In the genomic region with DNA sequence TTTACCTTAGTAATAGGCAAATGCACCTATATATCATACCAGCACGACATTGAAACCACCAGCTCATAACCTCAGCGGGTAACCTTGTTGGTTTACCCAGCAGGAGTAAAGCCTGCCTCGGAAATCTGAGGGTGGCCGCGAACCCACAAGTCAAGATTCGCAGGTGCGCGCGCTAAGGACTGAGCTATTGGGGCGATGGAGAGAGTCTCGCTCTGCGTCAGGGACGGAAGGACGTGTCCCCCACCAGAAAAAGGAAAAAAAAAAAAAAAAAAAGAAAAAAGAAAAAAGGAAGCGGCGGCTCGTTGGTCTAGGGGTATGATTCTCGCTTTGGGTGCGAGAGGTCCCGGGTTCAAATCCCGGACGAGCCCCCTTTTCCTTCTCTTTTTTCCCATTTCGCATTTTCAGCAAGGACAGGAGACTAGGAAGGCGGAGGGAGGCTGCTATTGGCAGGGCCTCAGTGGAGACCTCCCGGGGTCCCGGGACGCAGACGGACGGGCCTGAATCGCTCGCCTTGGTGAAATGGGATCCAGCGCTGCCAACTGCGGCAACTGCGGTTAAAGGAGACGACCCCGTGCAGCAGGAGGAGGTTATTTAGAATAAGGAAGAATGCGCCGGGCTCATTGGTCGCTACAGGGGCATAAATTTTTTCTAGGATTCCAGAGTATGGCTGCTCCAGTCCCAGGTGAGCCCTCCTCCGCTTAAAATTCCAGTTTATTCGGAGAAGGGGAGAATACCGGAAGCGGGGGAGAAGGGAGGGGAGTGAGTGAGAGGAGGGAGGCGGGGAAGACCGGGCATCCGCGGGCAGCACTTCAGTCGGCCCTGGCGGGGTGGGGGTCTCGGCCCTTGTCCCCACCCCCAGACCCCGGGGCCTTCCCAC, we compare ENCODE assay signal across 9 cellular contexts. TPM values are rescaled to one million over a fixed set of nuclear protein-coding genes. Genes with fewer than 3 reads are reported as not detected.
DNase-seq lines count a peak whose midpoint lies in the region; TF ChIP-seq lines count a peak whose summit lies in the region.
"Had no signal": no experiment of that assay in that cellular context is flagged by ENCODE, and none has a peak within 500 bp of the region (broad histone marks: within the 10 kb centered on the region; RNA-seq: fewer than 3 reads in every experiment).

TSS of gene OR1F1 (plus strand) at position 407 of the 877 bp plus-strand sequence.

- peak within 1 kb of the TSS; percentile 70 for H3K4me3 ChIP-seq in LNCaP clone FGC (ENCODE audit: low read depth, low read length)
- peak within 1 kb of the TSS; percentile 68 for H3K4me3 ChIP-seq in WERI-Rb-1 (ENCODE audit: low read depth, low read length)
- peak within 1 kb of the TSS; percentile 61 for H3K4me3 ChIP-seq in ectodermal cell (ENCODE audit: insufficient read depth, low read depth, low read length)
- H3K4me3 ChIP-seq in osteoblast (ENCODE audit: insufficient read depth, low read length): peak within 1 kb of the TSS; percentile 79
- peak within 1 kb of the TSS in 1 of 2 donors; percentile 2 for H3K4me3 ChIP-seq in tibial artery

- 1% methylated on average over 51 of the region's 51 CpGs for WGBS in ectodermal cell, 2 experiments

- no peaks in the 10 kb centered on the region for H3K4me1 ChIP-seq in ectodermal cell (ENCODE audit: control insufficient read depth, insufficient read depth, low read length)
- H3K4me1 ChIP-seq in osteoblast (ENCODE audit: insufficient read depth, low read length): peaks cover 22% of the 10 kb centered on the region
- peaks cover 0 to 28% (median 19%) of the 10 kb centered on the region in 4 donors for H3K4me1 ChIP-seq in tibial artery

- no peaks in the 10 kb centered on the region for H3K36me3 ChIP-seq in WERI-Rb-1
- no peaks in the 10 kb centered on the region for H3K36me3 ChIP-seq in ectodermal cell (ENCODE audit: control insufficient read depth, insufficient read depth, low read length)
- no peaks in the 10 kb centered on the region for H3K36me3 ChIP-seq in osteoblast (ENCODE audit: insufficient read depth, low read length)
- no peaks in the 10 kb centered on the region for H3K36me3 ChIP-seq in tibial artery

- H3K27ac ChIP-seq in WERI-Rb-1: no peak within 1 kb of the TSS
- no peak within 1 kb of the TSS for H3K27ac ChIP-seq in ectodermal cell (ENCODE audit: insufficient read depth, low read depth, low read length, poor library complexity, severe bottlenecking)
- H3K27ac ChIP-seq in osteoblast (ENCODE audit: low read depth, low read length): no peak within 1 kb of the TSS
- H3K27ac ChIP-seq in tibial artery: no peak within 1 kb of the TSS

- DNase-seq in DMS79 (lab: John Stamatoyannopoulos, UW): peak; percentile 48
- no peak for DNase-seq in LNCaP clone FGC (ENCODE audit: low read depth)
- peak; percentile 57 for DNase-seq in WERI-Rb-1
- DNase-seq in osteoblast (ENCODE audit: insufficient read length, low spot score, missing footprints): peak; percentile 80
- DNase-seq in tibial artery: no peak
- DNase-seq in AML-193 (lab: John Stamatoyannopoulos, UW): no peak
- DNase-seq in medulla oblongata (ENCODE audit: extremely low spot score): no peak

- intact Hi-C loops in tibial artery (cut with DNase I; ENCODE audit: low total_unique reads): no loop called here

- TF ChIP-seq CTCF in LNCaP clone FGC (IDR thresholded peaks at IDR 0.05; ENCODE audit: control insufficient read depth, extremely low read depth, insufficient read depth) (no peak), WERI-Rb-1 (IDR thresholded peaks at IDR 0.05; ENCODE audit: low read depth, low read length) (no peak), osteoblast (IDR thresholded peaks at IDR 0.05; ENCODE audit: extremely low read depth, low read depth, low read length) (no peak), tibial artery (IDR thresholded peaks at IDR 0.05) (no peak)

- H3K79me2 ChIP-seq in osteoblast (ENCODE audit: insufficient read depth, low read length): no peaks in the 10 kb centered on the region

- no peaks in the 10 kb centered on the region for H4K20me1 ChIP-seq in osteoblast (ENCODE audit: insufficient read depth, low read length)

- H3K9me3 ChIP-seq in WERI-Rb-1 (ENCODE audit: severe bottlenecking): peaks cover 2% of the 10 kb centered on the region
- H3K9me3 ChIP-seq in ectodermal cell (ENCODE audit: control insufficient read depth, low read length): no peaks in the 10 kb centered on the region
- no peaks in the 10 kb centered on the region for H3K9me3 ChIP-seq in osteoblast (ENCODE audit: low read depth, low read length)
- H3K9me3 ChIP-seq in tibial artery: no peaks in the 10 kb centered on the region

- peaks cover 41% of the 10 kb centered on the region for H3K27me3 ChIP-seq in WERI-Rb-1 (ENCODE audit: insufficient read depth, low read depth, severe bottlenecking)
- peaks cover 90% of the 10 kb centered on the region for H3K27me3 ChIP-seq in ectodermal cell (ENCODE audit: control insufficient read depth, insufficient read depth, low read length, poor library complexity, severe bottlenecking)
- H3K27me3 ChIP-seq in osteoblast (ENCODE audit: insufficient read depth, low read length): peaks cover 4% of the 10 kb centered on the region
- peaks cover 12 to 100% of the 10 kb centered on the region in 2 donors for H3K27me3 ChIP-seq in tibial artery

- H3K4me2 ChIP-seq in osteoblast (ENCODE audit: insufficient read depth, low read length): peak within 1 kb of the TSS; percentile 92

- H2AFZ ChIP-seq in osteoblast (ENCODE audit: low read length): peak within 1 kb of the TSS; percentile 99

RNA-seq across cellular contexts. Expression of gene OR1F1, which starts in this region (rescaled TPM):
- not detected for polyA plus RNA-seq in ectodermal cell (2013, experiment 1 of 4)
- not detected for polyA plus RNA-seq in ectodermal cell (2013, experiment 2 of 4)
- polyA plus RNA-seq in ectodermal cell (2013, experiment 3 of 4): not detected
- polyA plus RNA-seq in ectodermal cell (2013, experiment 4 of 4): not detected
- 0.36 TPM in 1 of 2 replicates, not detected in the other for total RNA-seq in osteoblast
- total RNA-seq: T-helper 1 cell treated with Interleukin-12 subunit alpha and Interleukin-12 subunit beta and Interleukin-4 antibody, amounts not matched to agents 30 ng/mL and 1 ng/mL, for 36 hours had no signal

Comparison
In these comparisons a context has a peak if more than half of its experiments do, and no peak if none do; other contexts are left out.
1. Peak in DNase-seq, H3K4me3 ChIP-seq and H3K4me2 ChIP-seq in osteoblast; RNA of the gene not detected or under 1 TPM.
2. DNase-seq: peak in DMS79 (single experiment) and WERI-Rb-1 (single experiment); none in LNCaP clone FGC (single experiment), tibial artery (0 of 2), AML-193 (0 of 2) and medulla oblongata (single experiment).